20 cellular contexts compared by ENCODE assay signal in genomic region chr1:193221641-193222040, GRCh38. TPM values are rescaled to one million over a fixed set of nuclear protein-coding genes. Genes with fewer than 3 reads are reported as not detected.
DNase-seq lines count a peak whose midpoint lies in the region; ATAC-seq lines count a peak whose summit lies in the region.
"Had no signal": no experiment of that assay in that cellular context is flagged by ENCODE, and none has a peak within 500 bp of the region (broad histone marks: within the 10 kb centered on the region; RNA-seq: fewer than 3 reads in every experiment).

No MANE protein-coding gene starts in this region.

- peaks cover 0 to 7% (median 0%) of the 10 kb centered on the region in 3 experiments for H3K36me3 ChIP-seq in naive thymus-derived CD4-positive, alpha-beta T cell (ENCODE audit: control insufficient read depth in 2 of 3, insufficient read depth in 3 of 3, low read length in 3 of 3)

- no peaks in the 10 kb centered on the region for H3K27me3 ChIP-seq in naive thymus-derived CD4-positive, alpha-beta T cell (ENCODE audit: control insufficient read depth in 2 of 2, insufficient read depth in 2 of 2, low read length in 2 of 2)
- H3K27me3 ChIP-seq: BE2C, brain microvascular endothelial cell, SJSA1 had no signal

- peaks cover 0 to 6% (median 0%) of the 10 kb centered on the region in 11 donors for H3K9me3 Mint-ChIP-seq in naive thymus-derived CD4-positive, alpha-beta T cell
- H3K9me3 Mint-ChIP-seq: natural killer cell had no signal

- peak; percentile 32 for DNase-seq in EH (ENCODE audit: low read depth)
- peak; percentile 33 for DNase-seq in NCI-H146 (lab: John Stamatoyannopoulos, UW)
- peak; percentile 28 for DNase-seq in epidermal melanocyte (ENCODE audit: insufficient read length, low spot score)
- peak; percentile 44 for DNase-seq in pons (ENCODE audit: low spot score)
- no peak for DNase-seq in left ventricle myocardium superior
- DNase-seq in naive thymus-derived CD4-positive, alpha-beta T cell = no peak
- DNase-seq: BE2C, brain microvascular endothelial cell, erythroblast, natural killer cell, NCI-H2029 treated with DMSO at 0.1 percent for 48 hours, NCI-H510A treated with DMSO at 0.1 percent for 48 hours, PC-3, T-helper 9 cell had no signal

- no peak overlapping the region for H3K27ac ChIP-seq in naive thymus-derived CD4-positive, alpha-beta T cell (ENCODE audit: low read depth, low read length)
- H3K27ac ChIP-seq: brain microvascular endothelial cell, SJSA1 had no signal

- CTCF ChIA-PET in naive thymus-derived CD4-positive, alpha-beta T cell (lab: Charles Lee) = no interaction called here

- POLR2A ChIA-PET in naive thymus-derived CD4-positive, alpha-beta T cell (lab: Charles Lee) = interaction anchor here (1.2 kb wide), 1 partner anchor 17 kb away, joined by 3 read pairs; no protein-coding TSS in a partner anchor

- H3K4me1 Mint-ChIP-seq in naive thymus-derived CD4-positive, alpha-beta T cell = peaks cover 8 to 44% (median 34%) of the 10 kb centered on the region in 7 donors

- ATAC-seq in HG03139 (IDR thresholded peaks at IDR 0.05; ENCODE audit: unreplicated experiment) (no peak), left ventricle myocardium superior (no peak)
- no peak for ATAC-seq in naive thymus-derived CD4-positive, alpha-beta T cell
- ATAC-seq: activated CD4-positive, CD25-positive, alpha-beta regulatory T cell treated with anti-CD3 and anti-CD28 coated beads, Interleukin-2, amount 50 U/mL, for 24 hours; natural killer cell; PC-3 had no signal

- H3K27ac Mint-ChIP-seq in naive thymus-derived CD4-positive, alpha-beta T cell = no peak overlapping the region
- H3K27ac Mint-ChIP-seq: activated naive CD8-positive, alpha-beta T cell had no signal

- intact Hi-C loops in left ventricle myocardium superior (cut with micrococcal nuclease) = no loop called here
- intact Hi-C loops in naive thymus-derived CD4-positive, alpha-beta T cell (cut with micrococcal nuclease) = no loop called here

- no peaks in the 10 kb centered on the region for H3K9me3 ChIP-seq in naive thymus-derived CD4-positive, alpha-beta T cell (ENCODE audit: control insufficient read depth in 2 of 3, low read length in 3 of 3)
- H3K9me3 ChIP-seq: BE2C, SJSA1 had no signal

- no peak overlapping the region for H3K4me3 ChIP-seq in naive thymus-derived CD4-positive, alpha-beta T cell (ENCODE audit: low read length)
- H3K4me3 ChIP-seq: lung, SJSA1 had no signal

- H3K27me3 Mint-ChIP-seq in naive thymus-derived CD4-positive, alpha-beta T cell = no peaks in the 10 kb centered on the region
- H3K27me3 Mint-ChIP-seq: activated naive CD8-positive, alpha-beta T cell; progenitor cell of endocrine pancreas had no signal

- H3K4me1 ChIP-seq in naive thymus-derived CD4-positive, alpha-beta T cell (ENCODE audit: control insufficient read depth in 2 of 2, insufficient read depth in 2 of 2, low read length in 2 of 2) = no peaks in the 10 kb centered on the region
- H3K4me1 ChIP-seq: BE2C had no signal

- peaks cover under 1 to 71% (median 59%) of the 10 kb centered on the region in 5 donors for H3K36me3 Mint-ChIP-seq in naive thymus-derived CD4-positive, alpha-beta T cell
- H3K36me3 Mint-ChIP-seq: natural killer cell had no signal

- no peak overlapping the region for H3K4me3 Mint-ChIP-seq in naive thymus-derived CD4-positive, alpha-beta T cell
- H3K4me3 Mint-ChIP-seq: activated naive CD8-positive, alpha-beta T cell; natural killer cell had no signal

RNA-seq across cellular contexts. Expression of gene B3GALT2, which starts 35.2 kb away (rescaled TPM):
- total RNA-seq in left ventricle myocardium superior = 83.4 TPM
- 1 to 10 TPM in 1 of 5 experiments, under 1 TPM in 3, not detected in 1; 0.27 to 3.2 (median 0.59) TPM for total RNA-seq in naive thymus-derived CD4-positive, alpha-beta T cell
- polyA plus RNA-seq in naive thymus-derived CD4-positive, alpha-beta T cell = under 1 TPM; 0.07 to 0.10 TPM
- total RNA-seq: natural killer cell, PC-3 had no signal

Comparison
In these comparisons a context has a peak if more than half of its experiments do, and no peak if none do; other contexts are left out.
1. DNase-seq: peak in EH (single experiment), NCI-H146 (single experiment), epidermal melanocyte (single experiment) and pons (single experiment); none in left ventricle myocardium superior (single experiment) and naive thymus-derived CD4-positive, alpha-beta T cell (0 of 9).
2. RNA of gene B3GALT2, which starts 35.2 kb away (total RNA-seq): 83.4 TPM in left ventricle myocardium superior (single experiment); 0.27 to 3.2 TPM in naive thymus-derived CD4-positive, alpha-beta T cell; every median in the first group is over 10 times any median in the second.